15 cellular contexts compared by ENCODE assay signal in the genomic region with DNA sequence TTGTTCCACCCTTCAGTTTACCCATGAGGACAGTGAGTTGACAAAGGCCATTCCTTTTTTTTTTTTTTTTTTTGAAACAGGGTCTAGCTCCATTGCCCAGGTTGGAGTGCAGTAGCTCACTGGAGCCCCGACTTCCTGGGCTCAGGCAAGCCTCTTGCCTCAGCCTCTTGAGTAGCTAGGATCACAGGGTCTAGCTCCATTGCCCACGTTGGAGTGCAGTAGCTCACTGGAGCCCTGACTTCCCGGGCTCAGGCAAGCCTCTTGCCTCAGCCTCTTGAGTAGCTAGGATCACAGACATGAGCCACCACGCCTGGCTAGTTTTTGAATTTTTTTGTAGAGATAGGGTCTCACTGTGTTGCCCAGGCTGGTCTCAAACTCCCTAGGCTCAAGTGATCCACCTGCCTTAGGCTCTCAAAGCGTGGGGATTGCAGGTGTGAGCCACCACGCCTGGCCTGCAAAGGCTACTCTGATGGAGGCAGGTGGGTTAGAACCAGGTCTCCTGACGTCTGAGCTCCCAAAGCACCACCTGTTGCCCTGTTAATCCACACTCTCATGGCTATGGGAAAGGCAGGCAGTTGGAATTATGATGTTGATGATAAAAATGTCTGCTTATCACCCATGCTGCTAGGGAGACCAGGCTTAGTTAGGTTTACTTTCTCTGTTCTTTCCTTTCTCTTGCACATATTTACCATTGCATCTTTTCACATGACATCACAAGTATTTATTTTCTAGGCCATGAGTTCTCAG.
A peak's percentile ranks its signal among the peaks of the same experiment; 100 is the strongest.
DNase-seq lines count a peak whose midpoint lies in the region; ATAC-seq, FAIRE-seq and TF ChIP-seq lines count a peak whose summit lies in the region.
"Had no signal": no experiment of that assay in that cellular context is flagged by ENCODE, and none has a peak within 500 bp of the region (broad histone marks: within the 10 kb centered on the region; RNA-seq: fewer than 3 reads in every experiment).

No MANE protein-coding gene starts in this region.

- H3K36me3 ChIP-seq in Loucy (ENCODE audit: insufficient read depth, low read length) (no peaks in the 10 kb centered on the region), K562 (ENCODE audit: control insufficient read depth, insufficient read depth, low read length) (no peaks in the 10 kb centered on the region)
- no peaks in the 10 kb centered on the region for H3K36me3 ChIP-seq in CD8-positive, alpha-beta memory T cell (ENCODE audit: insufficient read depth, low read length)
- H3K36me3 ChIP-seq: SJCRH30 had no signal

- H3K4me3 Mint-ChIP-seq in stimulated activated memory B cell treated with anti-CD40 and anti-IgM and Interleukin-4, amounts not matched to agents 10 μg/mL and 1 μg/mL and 100 μg/mL, for 72 hours: no peak overlapping the region
- no peak overlapping the region for H3K4me3 Mint-ChIP-seq in glutamatergic neuron (ENCODE audit: unreplicated experiment)
- H3K4me3 Mint-ChIP-seq in CD8-positive, alpha-beta memory T cell: no peak overlapping the region
- H3K4me3 Mint-ChIP-seq: CD8-positive, alpha-beta T cell had no signal

- no peaks in the 10 kb centered on the region for H3K36me3 Mint-ChIP-seq in stimulated activated memory B cell treated with anti-CD40 and anti-IgM and Interleukin-4, amounts not matched to agents 10 μg/mL and 1 μg/mL and 100 μg/mL, for 72 hours
- no peaks in the 10 kb centered on the region for H3K36me3 Mint-ChIP-seq in glutamatergic neuron (ENCODE audit: unreplicated experiment)
- no peaks in the 10 kb centered on the region for H3K36me3 Mint-ChIP-seq in CD8-positive, alpha-beta memory T cell
- H3K36me3 Mint-ChIP-seq: CD8-positive, alpha-beta T cell had no signal

- H2AFZ ChIP-seq in Loucy (ENCODE audit: low read length) (no peak overlapping the region), K562 (ENCODE audit: low read depth, low read length) (no peak overlapping the region)

- no peaks in the 10 kb centered on the region for H3K9me2 ChIP-seq in Loucy (replicated peaks; ENCODE audit: low read depth, low read length)

- WGBS in K562 (ENCODE audit: insufficient coverage, low coverage, missing lambda C conversion rate): 66% methylated on average over 7 of the region's 7 CpGs

- POLR2A ChIA-PET in K562 (lab: Yijun Ruan, JAX): interaction anchor here (0.6 to 1.5 kb wide), 6 partner anchors 10 to 887 kb away, joined by 3 to 5 read pairs (median 3); no protein-coding TSS in a partner anchor
- POLR2A ChIA-PET in CD8-positive, alpha-beta memory T cell (lab: Charles Lee): no interaction called here

- intact Hi-C loops in K562 (cut with micrococcal nuclease): no loop called here

- H3K4me3 ChIP-seq in Loucy (ENCODE audit: low read length, poor library complexity, severe bottlenecking): no peak overlapping the region
- H3K4me3 ChIP-seq in K562: no peak overlapping the region
- H3K4me3 ChIP-seq in CD8-positive, alpha-beta memory T cell (ENCODE audit: low read length): no peak overlapping the region
- H3K4me3 ChIP-seq: SJCRH30 had no signal

- no peak overlapping the region for H3K27ac ChIP-seq in K562 (ENCODE audit: extremely low read depth, low read depth, low read length)
- peak overlapping the region; percentile 73 for H3K27ac ChIP-seq in layer of hippocampus (ENCODE audit: low read depth, low read length)
- no peak overlapping the region for H3K27ac ChIP-seq in CD8-positive, alpha-beta memory T cell (ENCODE audit: low read depth, low read length)
- H3K27ac ChIP-seq: RWPE1, SJCRH30 had no signal

- no TSS peak for BruUV-seq in K562 (replicated peaks; lab: Mats Ljungman, UMichigan)

- peaks cover 54% of the 10 kb centered on the region for H3K4me1 ChIP-seq in Loucy (ENCODE audit: insufficient read depth, low read length, poor library complexity, severe bottlenecking)
- H3K4me1 ChIP-seq in K562 (replicated peaks in 1 of 2; ENCODE audit: control insufficient read depth in 2 of 2, insufficient read depth in 2 of 2, low read length in 2 of 2): peaks cover 15 to 48% of the 10 kb centered on the region in 2 experiments
- peaks cover 4% of the 10 kb centered on the region for H3K4me1 ChIP-seq in CD8-positive, alpha-beta memory T cell (ENCODE audit: insufficient read depth, low read length)

- H3K9ac ChIP-seq in Loucy (ENCODE audit: low read depth, low read length, poor library complexity, severe bottlenecking) (no peak overlapping the region), K562 (ENCODE audit: insufficient read depth in 1 of 2, low read depth in 2 of 2, low read length in 2 of 2) (peak overlapping the region in 1 of 2 experiments; percentile 77; a peak in 2 of 4 replicates)

- peaks cover 45% of the 10 kb centered on the region for H3K79me2 ChIP-seq in Loucy (ENCODE audit: insufficient read depth, low read length)
- peaks cover 75% of the 10 kb centered on the region for H3K79me2 ChIP-seq in K562 (ENCODE audit: control insufficient read depth, insufficient read depth, low read length)

- no peak for TF ChIP-seq EP300 in K562 (IDR thresholded peaks at IDR 0.05; ENCODE audit: low read length)

- TF ChIP-seq CTCF in Loucy (conservative IDR thresholded peaks at IDR 0.05; ENCODE audit: low read length) (no peak), K562 (IDR thresholded peaks at IDR 0.05 in 2 of 3, conservative IDR thresholded peaks at IDR 0.05 in 1 of 3; ENCODE audit: insufficient read depth in 2 of 3, low read depth in 1 of 3, low read length in 3 of 3) (no peak), glutamatergic neuron (IDR thresholded peaks at IDR 0.05; ENCODE audit: partially characterized antibody, unreplicated experiment) (no peak)

- H3F3A ChIP-seq in Loucy (ENCODE audit: low read depth): no peaks in the 10 kb centered on the region

- in situ Hi-C loops in K562 (cut with MboI): no loop called here

- ATAC-seq in K562: no peak; the same call in 1 of the 3 replicates
- ATAC-seq in stimulated activated memory B cell treated with anti-CD40 and anti-IgM and Interleukin-4, amounts not matched to agents 10 μg/mL and 1 μg/mL and 100 μg/mL, for 72 hours: no peak
- ATAC-seq: CD8-positive, alpha-beta T cell had no signal

- H3K27me3 ChIP-seq in Loucy (ENCODE audit: insufficient read depth, low read length, poor library complexity, severe bottlenecking) (no peaks in the 10 kb centered on the region), K562 (ENCODE audit: control insufficient read depth in 2 of 2, insufficient read depth in 2 of 2, low read length in 2 of 2) (no peaks in the 10 kb centered on the region), layer of hippocampus (ENCODE audit: control insufficient read depth, insufficient read depth, low read length) (no peaks in the 10 kb centered on the region)
- H3K27me3 ChIP-seq in CD8-positive, alpha-beta memory T cell (ENCODE audit: insufficient read depth, low read length, poor library complexity, severe bottlenecking): no peaks in the 10 kb centered on the region
- H3K27me3 ChIP-seq: SJCRH30 had no signal

- FAIRE-seq in K562 (lab: Jason Lieb, UNC): peak; percentile 15

- no peaks in the 10 kb centered on the region for H3K9me3 ChIP-seq in Loucy (ENCODE audit: insufficient read depth, low read depth, low read length)
- H3K9me3 ChIP-seq in K562 (replicated peaks; ENCODE audit: control insufficient read depth, insufficient read depth, low read depth, low read length): no peaks in the 10 kb centered on the region
- H3K9me3 ChIP-seq in CD8-positive, alpha-beta memory T cell (ENCODE audit: low read length): no peaks in the 10 kb centered on the region
- H3K9me3 ChIP-seq: SJCRH30 had no signal

- H3K27me3 Mint-ChIP-seq in stimulated activated memory B cell treated with anti-CD40 and anti-IgM and Interleukin-4, amounts not matched to agents 10 μg/mL and 1 μg/mL and 100 μg/mL, for 72 hours: no peaks in the 10 kb centered on the region
- peaks cover 5% of the 10 kb centered on the region for H3K27me3 Mint-ChIP-seq in glutamatergic neuron (ENCODE audit: unreplicated experiment)
- H3K27me3 Mint-ChIP-seq in CD8-positive, alpha-beta memory T cell: peaks cover 0 to 1% of the 10 kb centered on the region in 2 donors

- H3K27ac Mint-ChIP-seq in stimulated activated memory B cell treated with anti-CD40 and anti-IgM and Interleukin-4, amounts not matched to agents 10 μg/mL and 1 μg/mL and 100 μg/mL, for 72 hours: peak overlapping the region; percentile 10
- no peak overlapping the region for H3K27ac Mint-ChIP-seq in glutamatergic neuron (ENCODE audit: unreplicated experiment)
- no peak overlapping the region for H3K27ac Mint-ChIP-seq in CD8-positive, alpha-beta memory T cell
- H3K27ac Mint-ChIP-seq: CD8-positive, alpha-beta T cell had no signal

- H4K20me1 ChIP-seq in Loucy (ENCODE audit: insufficient read depth, low read length, poor library complexity, severe bottlenecking) (no peaks in the 10 kb centered on the region), K562 (replicated peaks; ENCODE audit: control insufficient read depth, insufficient read depth, low read length) (peaks cover 6% of the 10 kb centered on the region; the same call in 1 of the 2 replicates)

- TF ChIP-seq POLR2A in K562 (conservative IDR thresholded peaks at IDR 0.05): no peak

- no peak for DNase-seq in K562 (ENCODE audit: extremely low read depth in 1 of 4, low spot score in 3 of 4)
- no peak for DNase-seq in glutamatergic neuron
- no peak for DNase-seq in CD8-positive, alpha-beta memory T cell
- DNase-seq in anterior cingulate cortex (lab: John Stamatoyannopoulos, UW): no peak
- DNase-seq: CD8-positive, alpha-beta T cell; EL; HCEC 1CT; NCI-H1436 treated with DMSO at 0.1 percent for 48 hours; NCI-H2227 treated with DMSO at 0.1 percent for 48 hours; OCI-M1; SJCRH30 had no signal

- no peak for TF ChIP-seq RAD21 in K562 (CRISPR knock-in tag; conservative IDR thresholded peaks at IDR 0.05 in 1 of 2, IDR thresholded peaks at IDR 0.05 in 1 of 2)

- no peaks in the 10 kb centered on the region for H3K9me3 Mint-ChIP-seq in stimulated activated memory B cell treated with anti-CD40 and anti-IgM and Interleukin-4, amounts not matched to agents 10 μg/mL and 1 μg/mL and 100 μg/mL, for 72 hours
- peaks cover 6% of the 10 kb centered on the region for H3K9me3 Mint-ChIP-seq in glutamatergic neuron (ENCODE audit: unreplicated experiment)
- H3K9me3 Mint-ChIP-seq in CD8-positive, alpha-beta memory T cell: no peaks in the 10 kb centered on the region
- H3K9me3 Mint-ChIP-seq: CD8-positive, alpha-beta T cell had no signal

- CTCF ChIA-PET in K562 (lab: Yijun Ruan, JAX; ENCODE audit: low intra/inter-chr PET ratio): no interaction called here
- CTCF ChIA-PET in CD8-positive, alpha-beta memory T cell (lab: Charles Lee): interaction anchor here (0.6 kb wide), 1 partner anchor 10 kb away, joined by 3 read pairs; no protein-coding TSS in a partner anchor

- peaks cover 44% of the 10 kb centered on the region for H3K4me1 Mint-ChIP-seq in stimulated activated memory B cell treated with anti-CD40 and anti-IgM and Interleukin-4, amounts not matched to agents 10 μg/mL and 1 μg/mL and 100 μg/mL, for 72 hours
- peaks cover 49% of the 10 kb centered on the region for H3K4me1 Mint-ChIP-seq in glutamatergic neuron (ENCODE audit: low read depth, unreplicated experiment)
- H3K4me1 Mint-ChIP-seq in CD8-positive, alpha-beta memory T cell: peaks cover 38 to 59% (median 44%) of the 10 kb centered on the region in 3 donors

- no peaks in the 10 kb centered on the region for H3K9me1 ChIP-seq in K562 (ENCODE audit: control insufficient read depth, insufficient read depth, low read length)

- peak overlapping the region; percentile 39 for H3K4me2 ChIP-seq in Loucy (ENCODE audit: low read depth, low read length, poor library complexity, severe bottlenecking)
- H3K4me2 ChIP-seq in K562 (ENCODE audit: insufficient read depth, low read length): no peak overlapping the region
